ENCODE assay signal across 8 cellular contexts in the genomic region with DNA sequence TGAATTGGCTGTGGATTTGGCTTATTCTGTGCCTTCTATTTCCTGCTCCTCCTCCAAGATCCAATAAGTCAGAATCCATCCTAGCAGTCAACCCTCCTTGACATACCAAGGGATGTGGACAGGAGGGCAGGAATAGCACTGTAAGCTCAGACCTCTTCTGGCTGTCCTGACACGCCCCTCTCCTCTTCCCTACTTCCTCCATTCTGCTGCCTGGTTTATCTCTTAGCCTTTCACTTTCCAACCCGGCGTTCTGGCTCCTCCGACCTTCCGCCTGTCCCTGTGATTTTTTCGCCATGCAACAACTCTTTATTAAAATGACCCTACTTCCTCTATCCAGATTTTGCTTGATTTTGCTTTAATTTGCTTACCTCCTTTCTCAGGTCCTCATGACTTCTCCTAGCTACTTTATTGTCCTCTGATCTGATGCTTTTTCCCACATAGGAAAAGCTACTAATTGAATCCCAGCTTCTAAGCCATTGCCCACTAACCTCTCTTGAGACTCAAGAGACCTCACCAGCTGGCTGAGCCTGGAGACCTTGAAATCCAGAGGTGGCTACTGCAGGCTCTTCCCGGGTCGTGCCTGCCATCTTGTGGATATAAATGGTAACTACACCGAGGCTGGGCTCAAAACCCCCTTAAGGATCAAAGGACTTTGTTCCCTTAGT.
DNase-seq lines count a peak whose midpoint lies in the region; ATAC-seq lines count a peak whose summit lies in the region.

No MANE protein-coding gene starts in this region.

- DNase-seq in activated gamma-delta T cell treated with Interleukin-2 at 50 U/mL for 16 hours (peak; percentile 22), activated gamma-delta T cell (lab: John Stamatoyannopoulos, UW) (no peak), NCI-H146 (lab: John Stamatoyannopoulos, UW) (peak; percentile 54), T-helper 9 cell (peak; percentile 21), caudate nucleus (lab: John Stamatoyannopoulos, UW) (peak in 44 of 61 donors; percentile 1 to 58 (median 14)), left kidney (ENCODE audit: low read depth, low spot score) (peak; percentile 89)
- peak in 2 of 3 donors; percentile 16 to 26 for DNase-seq in stimulated activated CD4-positive, alpha-beta T cell treated with anti-CD3 and anti-CD28 coated beads, TNF-alpha, amount 100 ng/mL, for 48 hours (ENCODE audit: low read depth in 3 of 3)

- ATAC-seq in HG02623 (IDR thresholded peaks at IDR 0.05; ENCODE audit: unreplicated experiment), result peak; percentile 69

- H3K27ac ChIP-seq in caudate nucleus (ENCODE audit: low read depth, low read length), result no peak overlapping the region
